8 cellular contexts compared by ENCODE assay signal in genomic region chr21:34129039-34129891, GRCh38. TPM values are rescaled to one million over a fixed set of nuclear protein-coding genes. Genes with fewer than 3 reads are reported as not detected.
DNase-seq lines count a peak whose midpoint lies in the region; ATAC-seq lines count a peak whose summit lies in the region.

No MANE protein-coding gene starts in this region.

- H3K9me3 ChIP-seq in KOPT-K1 (ENCODE audit: insufficient read depth, low read length, poor library complexity, severe bottlenecking), result no peaks in the 10 kb centered on the region

- DNase-seq in activated CD4-positive, alpha-beta T cell treated with anti-CD3 and anti-CD28 coated beads for 4 hours, result peak; percentile 54 to 61
- DNase-seq in cerebellum (ENCODE audit: low spot score) (peak; percentile 79), left lobe of liver (ENCODE audit: low spot score) (no peak), RPMI8226 (no peak)
- peak; percentile 51 to 56 for DNase-seq in stimulated activated CD4-positive, alpha-beta T cell treated with anti-CD3 and anti-CD28 coated beads, Interleukin-2, amount 100 ng/mL, for 48 hours

- H3K79me2 ChIP-seq in ACC112 (ENCODE audit: control insufficient read depth, insufficient read depth, low read length, unreplicated experiment), result peaks cover 29% of the 10 kb centered on the region

- H3K27ac ChIP-seq in ACC112 (ENCODE audit: low read depth, low read length), result peak overlapping the region; percentile 34
- H3K27ac ChIP-seq in KOPT-K1 (ENCODE audit: low read depth, low read length, poor library complexity, severe bottlenecking), result peak overlapping the region; percentile 74

- ATAC-seq in left lobe of liver (peak; percentile 60), GM18498 (IDR thresholded peaks at IDR 0.05; ENCODE audit: unreplicated experiment) (no peak)

- H2AFZ ChIP-seq in ACC112 (ENCODE audit: low read length, unreplicated experiment), result peak overlapping the region; percentile 39

- peak overlapping the region; percentile 51 for H3K4me3 ChIP-seq in ACC112 (ENCODE audit: low read depth, low read length)

- peaks cover 21% of the 10 kb centered on the region for H3K4me1 ChIP-seq in ACC112 (ENCODE audit: control insufficient read depth, insufficient read depth, low read length, unreplicated experiment)

- H3K36me3 ChIP-seq in ACC112 (ENCODE audit: insufficient read depth, low read length) (0 out of 2 replicates have a peak, but pooled peaks cover under 1% of the 10 kb centered on the region), KOPT-K1 (ENCODE audit: insufficient read depth, low read length) (peaks cover 87% of the 10 kb centered on the region)

- H3K27me3 ChIP-seq in ACC112 (ENCODE audit: insufficient read depth, low read length), result no peaks in the 10 kb centered on the region

RNA-seq across cellular contexts. Expression of gene MRPS6, which starts 55.9 kb away (rescaled TPM):
- 21.9 TPM for total RNA-seq in cerebellum
- 26.2 TPM for total RNA-seq in left lobe of liver

RNA-seq across cellular contexts. Expression of gene SLC5A3, which starts 55.9 kb away (rescaled TPM):
- total RNA-seq in cerebellum (67.6 TPM), left lobe of liver (9.1 TPM)

Comparison
In these comparisons a context has a peak if more than half of its experiments do, and no peak if none do; other contexts are left out.
1. DNase-seq: peak in activated CD4-positive, alpha-beta T cell treated with anti-CD3 and anti-CD28 coated beads for 4 hours (2 of 2), cerebellum (single experiment) and stimulated activated CD4-positive, alpha-beta T cell treated with anti-CD3 and anti-CD28 coated beads, Interleukin-2, amount 100 ng/mL, for 48 hours (2 of 2); none in left lobe of liver (single experiment) and RPMI8226 (single experiment).